In genomic region chr18:50218432-50219197, GRCh38 we compare ENCODE assay signal across 1 cellular context.
TF ChIP-seq lines count a peak whose summit lies in the region.

No MANE protein-coding gene starts in this region.

TF ChIP-seq in HepG2, 621 proteins besides CTCF, POLR2A, EP300 and RAD21 (continued from another document):
- TF ChIP-seq HMGXB3 (CRISPR knock-in tag; IDR thresholded peaks at IDR 0.05; ENCODE audit: borderline replicate concordance) (no peak), ZNF468 (CRISPR knock-in tag; IDR thresholded peaks at IDR 0.05) (no peak), ZNF549 (CRISPR knock-in tag; IDR thresholded peaks at IDR 0.05) (no peak), SMYD3 (CRISPR knock-in tag; IDR thresholded peaks at IDR 0.05) (no peak), SP4 (CRISPR knock-in tag; IDR thresholded peaks at IDR 0.05) (peak; percentile 20; the same call in 1 of the 2 replicates), SNAPC5 (CRISPR knock-in tag; IDR thresholded peaks at IDR 0.05; ENCODE audit: borderline replicate concordance) (no peak), BCL3 (CRISPR knock-in tag; IDR thresholded peaks at IDR 0.05) (no peak), STAG1 (CRISPR knock-in tag; IDR thresholded peaks at IDR 0.05) (peak; percentile 67), GABPA (IDR thresholded peaks at IDR 0.05; ENCODE audit: low read depth, low read length) (no peak), GABPA (CRISPR knock-in tag; IDR thresholded peaks at IDR 0.05; ENCODE audit: low read depth) (no peak), AKNA (CRISPR knock-in tag; IDR thresholded peaks at IDR 0.05; ENCODE audit: borderline replicate concordance) (no peak)
